In the genomic region with DNA sequence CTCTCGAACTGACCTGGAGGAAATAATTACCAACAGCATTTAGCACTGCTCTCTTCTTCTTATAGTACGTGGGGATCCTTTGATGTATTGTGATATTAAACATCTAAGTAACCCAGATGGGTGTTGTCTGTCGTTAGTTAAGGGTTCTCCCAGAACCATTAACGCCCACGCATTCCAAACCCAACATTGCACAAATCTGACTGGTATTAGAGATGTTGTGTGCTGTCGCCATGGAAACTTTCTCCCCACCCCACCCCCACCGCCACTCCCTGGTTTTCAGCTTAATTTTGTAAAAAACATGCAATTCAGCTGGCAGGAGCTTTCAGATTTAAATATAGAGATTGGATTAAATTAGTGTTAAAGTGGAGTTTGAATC, we compare ENCODE assay signal across 15 cellular contexts.
"Had no signal": no experiment of that assay in that cellular context is flagged by ENCODE, and none has a peak within 500 bp of the region (broad histone marks: within the 10 kb centered on the region; RNA-seq: fewer than 3 reads in every experiment).

No MANE protein-coding gene starts in this region.

- H3K4me3 ChIP-seq: body of pancreas, gastroesophageal sphincter, stomach, testis had no signal

- H3K4me1 Mint-ChIP-seq: activated CD4-positive, alpha-beta T cell treated with anti-CD3 and anti-CD28 coated beads, Interleukin-2, amount 10 ng/mL, durations not matched to agents 7 days and 5 days; activated naive CD8-positive, alpha-beta T cell treated with anti-CD3 and anti-CD28 coated beads for 36 hours had no signal

- H3K27me3 ChIP-seq: body of pancreas, testis had no signal

- H3K27ac ChIP-seq: body of pancreas, gastroesophageal sphincter, stomach, testis had no signal

- DNase-seq: activated CD4-positive, alpha-beta T cell treated with anti-CD3 and anti-CD28 coated beads, Interleukin-2, amount 10 ng/mL, durations not matched to agents 7 days and 5 days; activated CD8-positive, alpha-beta memory T cell treated with anti-CD3 and anti-CD28 coated beads, Interleukin-2, amount 50 U/mL, for 48 hours; activated gamma-delta T cell; activated naive CD8-positive, alpha-beta T cell treated with anti-CD3 and anti-CD28 coated beads for 36 hours; activated T-cell treated with anti-CD3 and anti-CD28 coated beads, Interleukin-2, amount 50 U/mL, for 72 hours; body of pancreas; cerebellar nuclear complex; left colon; natural killer cell; stimulated activated CD4-positive, alpha-beta T cell treated with anti-CD3 and anti-CD28 coated beads, Interleukin-1b, Interleukin-23, amount 100 ng/mL, for 48 hours; stomach; testis had no signal

- H3K36me3 Mint-ChIP-seq: activated naive CD8-positive, alpha-beta T cell treated with anti-CD3 and anti-CD28 coated beads for 36 hours; memory B cell; natural killer cell had no signal

- H3K4me3 Mint-ChIP-seq: activated CD4-positive, alpha-beta T cell treated with anti-CD3 and anti-CD28 coated beads, Interleukin-2, amount 10 ng/mL, durations not matched to agents 7 days and 5 days; activated naive CD8-positive, alpha-beta T cell treated with anti-CD3 and anti-CD28 coated beads for 36 hours; activated T-cell treated with anti-CD3 and anti-CD28 coated beads, Interleukin-2, amount 50 U/mL, for 72 hours; dendritic cell treated with granulocyte-macrophage colony-stimulating factor and Interleukin-4, amounts not matched to agents 40 ng/mL and 50 ng/mL, for 4 days; memory B cell; natural killer cell had no signal

- H3K9me3 ChIP-seq: body of pancreas, gastroesophageal sphincter, stomach, testis had no signal

- H3K36me3 ChIP-seq: gastroesophageal sphincter, stomach had no signal

- H3K27ac Mint-ChIP-seq: activated CD4-positive, alpha-beta T cell treated with anti-CD3 and anti-CD28 coated beads, Interleukin-2, amount 10 ng/mL, durations not matched to agents 7 days and 5 days; activated naive CD8-positive, alpha-beta T cell treated with anti-CD3 and anti-CD28 coated beads for 36 hours; activated T-cell treated with anti-CD3 and anti-CD28 coated beads, Interleukin-2, amount 50 U/mL, for 72 hours; dendritic cell treated with granulocyte-macrophage colony-stimulating factor and Interleukin-4, amounts not matched to agents 40 ng/mL and 50 ng/mL, for 4 days; memory B cell; natural killer cell had no signal

- H3K9me3 Mint-ChIP-seq: activated CD4-positive, alpha-beta T cell treated with anti-CD3 and anti-CD28 coated beads, Interleukin-2, amount 10 ng/mL, durations not matched to agents 7 days and 5 days; activated naive CD8-positive, alpha-beta T cell treated with anti-CD3 and anti-CD28 coated beads for 36 hours; activated T-cell treated with anti-CD3 and anti-CD28 coated beads, Interleukin-2, amount 50 U/mL, for 72 hours; dendritic cell treated with granulocyte-macrophage colony-stimulating factor and Interleukin-4, amounts not matched to agents 40 ng/mL and 50 ng/mL, for 4 days; memory B cell; natural killer cell had no signal

- H3K4me1 ChIP-seq: body of pancreas, gastroesophageal sphincter, testis had no signal

- H3K27me3 Mint-ChIP-seq: activated CD4-positive, alpha-beta T cell treated with anti-CD3 and anti-CD28 coated beads, Interleukin-2, amount 10 ng/mL, durations not matched to agents 7 days and 5 days had no signal
